Comparison of ENCODE assay signal across 22 cellular contexts in genomic region chr10:92867235-92867634, GRCh38. TPM values are rescaled to one million over a fixed set of nuclear protein-coding genes. Genes with fewer than 3 reads are reported as not detected.
DNase-seq lines count a peak whose midpoint lies in the region; FAIRE-seq and TF ChIP-seq lines count a peak whose summit lies in the region.
"Had no signal": no experiment of that assay in that cellular context is flagged by ENCODE, and none has a peak within 500 bp of the region (broad histone marks: within the 10 kb centered on the region; RNA-seq: fewer than 3 reads in every experiment).

No MANE protein-coding gene starts in this region.

- H4K91ac ChIP-seq in mesenchymal stem cell (ENCODE audit: low read length), result no peak overlapping the region

- peak; percentile 26 for FAIRE-seq in astrocyte (lab: Jason Lieb, UNC)
- FAIRE-seq: GM12878, GM19239, H1 had no signal

- H3K27ac ChIP-seq in HEK293 (ENCODE audit: extremely low read depth, low read depth, low read length), result no peak overlapping the region
- H3K27ac ChIP-seq in astrocyte (ENCODE audit: low read depth, low read length), result no peak overlapping the region
- no peak overlapping the region for H3K27ac ChIP-seq in stomach
- no peak overlapping the region for H3K27ac ChIP-seq in mesenchymal stem cell (ENCODE audit: low read length, poor library complexity, severe bottlenecking)
- H3K27ac ChIP-seq: 22Rv1, BLaER1, C4-2B, GM23248 had no signal

- no peaks in the 10 kb centered on the region for H3K27me3 Mint-ChIP-seq in activated naive CD4-positive, alpha-beta T cell treated with anti-CD3 and anti-CD28 coated beads, Interleukin-2, amount 50 U/mL, for 24 hours
- no peaks in the 10 kb centered on the region for H3K27me3 Mint-ChIP-seq in astrocyte (ENCODE audit: low read depth, unreplicated experiment)
- H3K27me3 Mint-ChIP-seq: B cell; CD4-positive, CD25-positive, alpha-beta regulatory T cell had no signal

- H2AK5ac ChIP-seq in mesenchymal stem cell (ENCODE audit: low read length, severe bottlenecking), result no peak overlapping the region

- H3K36me3 ChIP-seq in HEK293 (ENCODE audit: control insufficient read depth in 2 of 2, insufficient read depth in 1 of 2, low read length in 2 of 2), result no peaks in the 10 kb centered on the region; a peak in 2 of 3 replicates
- no peaks in the 10 kb centered on the region for H3K36me3 ChIP-seq in astrocyte (ENCODE audit: insufficient read depth, low read length)
- no peaks in the 10 kb centered on the region for H3K36me3 ChIP-seq in stomach
- no peaks in the 10 kb centered on the region for H3K36me3 ChIP-seq in mesenchymal stem cell (ENCODE audit: control insufficient read depth in 1 of 2, insufficient read depth in 2 of 2, low read depth in 1 of 2, low read length in 2 of 2)
- H3K36me3 ChIP-seq: BLaER1 had no signal

- no peak for TF ChIP-seq CTCF in HEK293 (tag by site-specific recombination; IDR thresholded peaks at IDR 0.05)
- TF ChIP-seq CTCF in astrocyte (IDR thresholded peaks at IDR 0.05; ENCODE audit: insufficient read depth, low read depth, low read length), result no peak
- TF ChIP-seq CTCF in stomach (IDR thresholded peaks at IDR 0.05), result no peak

- H3K9me3 ChIP-seq in HEK293 (ENCODE audit: control insufficient read depth, insufficient read depth, low read depth, low read length) (no peaks in the 10 kb centered on the region), astrocyte (ENCODE audit: insufficient read depth, low read depth, low read length) (no peaks in the 10 kb centered on the region), stomach (no peaks in the 10 kb centered on the region), mesenchymal stem cell (ENCODE audit: control insufficient read depth, low read length) (no peaks in the 10 kb centered on the region)
- H3K9me3 ChIP-seq: Caco-2 had no signal

- no peak for DNase-seq in activated naive CD4-positive, alpha-beta T cell (lab: John Stamatoyannopoulos, UW)
- DNase-seq in astrocyte (ENCODE audit: low read depth) (no peak), NCI-H748 treated with DMSO at 0.1 percent for 48 hours (lab: John Stamatoyannopoulos, UW) (no peak), stomach (no peak), mesenchymal stem cell (no peak)
- DNase-seq: Caco-2; CD4-positive, CD25-positive, alpha-beta regulatory T cell; CD8-positive, alpha-beta T cell; DMS153; DND-41; GM23248; H9; HFFc6 had no signal

- H3K4me2 ChIP-seq in astrocyte (ENCODE audit: low read length) (no peak overlapping the region), mesenchymal stem cell (ENCODE audit: low read length, poor library complexity, severe bottlenecking) (no peak overlapping the region)
- H3K4me2 ChIP-seq: BLaER1 had no signal

- H3K23ac ChIP-seq in mesenchymal stem cell (ENCODE audit: low read length in 2 of 2), result no peak overlapping the region

- H3K36me3 Mint-ChIP-seq in activated naive CD4-positive, alpha-beta T cell treated with anti-CD3 and anti-CD28 coated beads, Interleukin-2, amount 50 U/mL, for 24 hours, result peaks cover 6% of the 10 kb centered on the region
- no peaks in the 10 kb centered on the region for H3K36me3 Mint-ChIP-seq in astrocyte (ENCODE audit: low read depth, unreplicated experiment)
- H3K36me3 Mint-ChIP-seq: CD8-positive, alpha-beta T cell had no signal

- no peak overlapping the region for H3K18ac ChIP-seq in mesenchymal stem cell (ENCODE audit: low read depth in 1 of 2, low read length in 2 of 2)

- CTCF ChIA-PET in HEK293 (lab: Yijun Ruan, JAX), result interaction anchor here (0.6 to 2.7 kb wide), 5 partner anchors 9 to 345 kb away, joined by 3 to 13 read pairs (median 5); no protein-coding TSS in a partner anchor

- no peak overlapping the region for H2BK15ac ChIP-seq in mesenchymal stem cell (ENCODE audit: low read depth, poor library complexity, severe bottlenecking)

- H3K4ac ChIP-seq in mesenchymal stem cell (ENCODE audit: low read depth in 1 of 2, low read length in 2 of 2), result no peak overlapping the region

- intact Hi-C loops in stomach (cut with DNase I; ENCODE audit: low total_unique reads), result no loop called here

- H3K79me1 ChIP-seq in mesenchymal stem cell (replicated peaks; ENCODE audit: low read length, poor library complexity, severe bottlenecking), result peaks cover 6% of the 10 kb centered on the region

- H3K9me3 Mint-ChIP-seq in activated naive CD4-positive, alpha-beta T cell treated with anti-CD3 and anti-CD28 coated beads, Interleukin-2, amount 50 U/mL, for 24 hours, result no peaks in the 10 kb centered on the region
- no peaks in the 10 kb centered on the region for H3K9me3 Mint-ChIP-seq in astrocyte (ENCODE audit: unreplicated experiment)
- H3K9me3 Mint-ChIP-seq: CD8-positive, alpha-beta T cell; HFFc6 had no signal

- H2BK120ac ChIP-seq in mesenchymal stem cell (ENCODE audit: low read depth, low read length), result no peak overlapping the region

- POLR2A ChIA-PET in HEK293 (lab: Yijun Ruan, JAX), result interaction anchor here (1.0 kb wide), 1 partner anchor 19 kb away, joined by 5 read pairs; the partner anchor contains the start of gene EXOC6

- no peaks in the 10 kb centered on the region for H3K27me3 ChIP-seq in astrocyte (ENCODE audit: insufficient read depth, low read length)
- H3K27me3 ChIP-seq in stomach, result no peaks in the 10 kb centered on the region
- H3K27me3 ChIP-seq in mesenchymal stem cell (ENCODE audit: control insufficient read depth in 1 of 2, insufficient read depth in 1 of 2, low read length in 2 of 2), result no peaks in the 10 kb centered on the region
- H3K27me3 ChIP-seq: BLaER1 had no signal

- no peak overlapping the region for H2AFZ ChIP-seq in astrocyte (ENCODE audit: low read depth, low read length)
- H2AFZ ChIP-seq in mesenchymal stem cell (ENCODE audit: low read depth, low read length), result no peak overlapping the region
- H2AFZ ChIP-seq: GM23248 had no signal

- TF ChIP-seq POLR2A in stomach (IDR thresholded peaks at IDR 0.05), result no peak

- no peak overlapping the region for H3K14ac ChIP-seq in mesenchymal stem cell (ENCODE audit: low read length in 2 of 2)

- no peak overlapping the region for H2BK5ac ChIP-seq in mesenchymal stem cell (ENCODE audit: low read depth, low read length, poor library complexity, severe bottlenecking)

- H3K9ac ChIP-seq in astrocyte (ENCODE audit: low read length), result no peak overlapping the region
- no peak overlapping the region for H3K9ac ChIP-seq in mesenchymal stem cell (ENCODE audit: low read length)
- H3K9ac ChIP-seq: BLaER1, GM23248 had no signal

- H3K4me1 ChIP-seq in HEK293 (ENCODE audit: control insufficient read depth, insufficient read depth, low read length) (peaks cover 8% of the 10 kb centered on the region), astrocyte (ENCODE audit: insufficient read depth, low read length) (no peaks in the 10 kb centered on the region), stomach (peaks cover 0 to 14% (median 3%) of the 10 kb centered on the region in 4 donors), mesenchymal stem cell (ENCODE audit: control insufficient read depth, insufficient read depth, low read depth, low read length) (no peaks in the 10 kb centered on the region)
- H3K4me1 ChIP-seq: BLaER1, Caco-2 had no signal

- TF ChIP-seq EP300 in stomach (IDR thresholded peaks at IDR 0.05), result no peak

- no peak overlapping the region for H4K8ac ChIP-seq in mesenchymal stem cell (ENCODE audit: low read length)

- H3K4me1 Mint-ChIP-seq in activated naive CD4-positive, alpha-beta T cell treated with anti-CD3 and anti-CD28 coated beads, Interleukin-2, amount 50 U/mL, for 24 hours, result peaks cover 21% of the 10 kb centered on the region
- H3K4me1 Mint-ChIP-seq in astrocyte (ENCODE audit: low read depth, unreplicated experiment), result no peaks in the 10 kb centered on the region
- H3K4me1 Mint-ChIP-seq: H9 had no signal

- H3K4me3 ChIP-seq in HEK293 (ENCODE audit: low read depth, low read length), result no peak overlapping the region
- no peak overlapping the region for H3K4me3 ChIP-seq in astrocyte (ENCODE audit: insufficient read depth, low read depth, low read length)
- no peak overlapping the region for H3K4me3 ChIP-seq in stomach
- H3K4me3 ChIP-seq in mesenchymal stem cell (ENCODE audit: insufficient read depth in 1 of 2, low read depth in 1 of 2, low read length in 2 of 2), result no peak overlapping the region
- H3K4me3 ChIP-seq: BLaER1, GM12878, GM23248 had no signal

- peaks cover 10% of the 10 kb centered on the region for H3K79me2 ChIP-seq in astrocyte (ENCODE audit: insufficient read depth, low read length)

- WGBS in stomach, 5 donors, result 88 to 94% (median 89%) methylated on average over 3 of the region's 3 CpGs
- WGBS in mesenchymal stem cell, result 100% methylated on average over 2 of the region's 3 CpGs

- H2BK12ac ChIP-seq in mesenchymal stem cell (ENCODE audit: low read length in 2 of 2), result no peak overlapping the region

- H3K27ac Mint-ChIP-seq in activated naive CD4-positive, alpha-beta T cell treated with anti-CD3 and anti-CD28 coated beads, Interleukin-2, amount 50 U/mL, for 24 hours, result peak overlapping the region; percentile 37
- H3K27ac Mint-ChIP-seq in astrocyte (ENCODE audit: unreplicated experiment), result no peak overlapping the region
- H3K27ac Mint-ChIP-seq: B cell; CD8-positive, alpha-beta T cell; H9; HFFc6 had no signal

- H4K20me1 ChIP-seq in astrocyte (ENCODE audit: insufficient read depth, low read length), result no peaks in the 10 kb centered on the region

- no peak overlapping the region for H3K4me3 Mint-ChIP-seq in activated naive CD4-positive, alpha-beta T cell treated with anti-CD3 and anti-CD28 coated beads, Interleukin-2, amount 50 U/mL, for 24 hours
- no peak overlapping the region for H3K4me3 Mint-ChIP-seq in astrocyte (ENCODE audit: unreplicated experiment)
- H3K4me3 Mint-ChIP-seq: B cell; CD4-positive, CD25-positive, alpha-beta regulatory T cell; CD8-positive, alpha-beta T cell; H9; HFFc6 had no signal

TF ChIP-seq in HEK293, 187 proteins besides CTCF, POLR2A, EP300 and RAD21 (continues in another document):
- TF ChIP-seq ZNF555 (tag by site-specific recombination; conservative IDR thresholded peaks at IDR 0.05) (no peak), ZNF175 (tag by site-specific recombination; IDR thresholded peaks at IDR 0.05) (no peak)
- TF ChIP-seq, protein P1, sequence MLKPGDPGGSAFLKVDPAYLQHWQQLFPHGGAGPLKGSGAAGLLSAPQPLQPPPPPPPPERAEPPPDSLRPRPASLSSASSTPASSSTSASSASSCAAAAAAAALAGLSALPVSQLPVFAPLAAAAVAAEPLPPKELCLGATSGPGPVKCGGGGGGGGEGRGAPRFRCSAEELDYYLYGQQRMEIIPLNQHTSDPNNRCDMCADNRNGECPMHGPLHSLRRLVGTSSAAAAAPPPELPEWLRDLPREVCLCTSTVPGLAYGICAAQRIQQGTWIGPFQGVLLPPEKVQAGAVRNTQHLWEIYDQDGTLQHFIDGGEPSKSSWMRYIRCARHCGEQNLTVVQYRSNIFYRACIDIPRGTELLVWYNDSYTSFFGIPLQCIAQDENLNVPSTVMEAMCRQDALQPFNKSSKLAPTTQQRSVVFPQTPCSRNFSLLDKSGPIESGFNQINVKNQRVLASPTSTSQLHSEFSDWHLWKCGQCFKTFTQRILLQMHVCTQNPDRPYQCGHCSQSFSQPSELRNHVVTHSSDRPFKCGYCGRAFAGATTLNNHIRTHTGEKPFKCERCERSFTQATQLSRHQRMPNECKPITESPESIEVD (tag by site-specific recombination; IDR thresholded peaks at IDR 0.05), result 0 out of 2 replicates have a peak, but pooled peaks have one; percentile 25

RNA-seq across cellular contexts. Expression of gene EXOC6, which starts 18.9 kb away (rescaled TPM):
- total RNA-seq in astrocyte, result 3.4 and 4.9 TPM in 2 replicates
- 10 to 100 TPM in 2 of 5 donors, 1 to 10 TPM in 3; 1.7 to 21.3 (median 8.9) TPM for total RNA-seq in stomach
- 1 to 10 TPM; 3.3 to 4.9 (median 4.2) TPM for polyA plus RNA-seq in stomach
- polyA plus RNA-seq in mesenchymal stem cell (2013, experiment 1 of 2), result 6.3 TPM
- polyA plus RNA-seq in mesenchymal stem cell (2013, experiment 2 of 2), result 6.8 TPM
